1 cellular context compared by ENCODE assay signal in genomic region chr1:161175771-161176453, GRCh38.
TF ChIP-seq lines count a peak whose summit lies in the region.

No MANE protein-coding gene starts in this region.

TF ChIP-seq in K562, 482 proteins besides CTCF, POLR2A, EP300 and RAD21:
- TF ChIP-seq USF2 (CRISPR knock-in tag; IDR thresholded peaks at IDR 0.05) (no peak), RBFOX2 (IDR thresholded peaks at IDR 0.05; ENCODE audit: low read depth, low read length) (0 out of 2 replicates have a peak, but pooled peaks have one; percentile 28)
